Comparison of ENCODE assay signal across 7 cellular contexts in the genomic region with DNA sequence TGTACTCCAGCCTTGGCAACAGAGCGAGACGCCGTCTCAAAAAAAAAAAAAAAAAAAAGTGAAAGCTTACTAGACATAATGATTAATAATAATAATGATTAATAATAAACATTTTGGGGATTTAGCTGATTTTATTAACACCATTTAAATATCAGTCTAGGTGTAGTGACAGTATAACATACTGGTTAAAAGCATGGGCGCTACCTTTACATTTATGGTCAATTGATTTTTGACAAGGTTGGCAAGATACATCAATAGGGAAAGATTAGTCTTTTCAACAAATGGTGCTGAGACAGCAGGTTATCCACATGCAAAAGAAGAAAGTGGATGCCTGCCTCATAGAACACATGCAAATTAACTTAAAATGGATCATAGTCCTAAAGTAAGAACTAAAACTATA.
"Had no signal": no experiment of that assay in that cellular context is flagged by ENCODE, and none has a peak within 500 bp of the region (broad histone marks: within the 10 kb centered on the region; RNA-seq: fewer than 3 reads in every experiment).

No MANE protein-coding gene starts in this region.

- DNase-seq: H9, HCEC 1CT, KG1 had no signal

- H3K36me3 Mint-ChIP-seq: IgD-negative memory B cell had no signal

- ATAC-seq: GM23338 had no signal

- H3K9me3 Mint-ChIP-seq: GM23338, H9 had no signal

- H3K27ac Mint-ChIP-seq: GM23338, H9, IgD-negative memory B cell had no signal

- H3K27me3 Mint-ChIP-seq: IgD-negative memory B cell had no signal

- FAIRE-seq: H1, HTR-8/SVneo had no signal

- H3K4me3 ChIP-seq: GM23338 had no signal

- H3K4me3 Mint-ChIP-seq: GM23338, H9, IgD-negative memory B cell had no signal
